1 cellular context compared by ENCODE assay signal in genomic region chr1:75520862-75521261, GRCh38.
A peak's percentile ranks its signal among the peaks of the same experiment; 100 is the strongest.
TF ChIP-seq lines count a peak whose summit lies in the region.

No MANE protein-coding gene starts in this region.

TF ChIP-seq in K562, 482 proteins besides CTCF, POLR2A, EP300 and RAD21 (continued from another document and continues in another):
- peak; percentile 67 for TF ChIP-seq ZNF592 (IDR thresholded peaks at IDR 0.05)
- TF ChIP-seq ZC3H11A (IDR thresholded peaks at IDR 0.05; ENCODE audit: low read depth, low read length): no peak
- no peak for TF ChIP-seq ZKSCAN3 (CRISPR knock-in tag; IDR thresholded peaks at IDR 0.05)
- TF ChIP-seq MGA (IDR thresholded peaks at IDR 0.05): 0 out of 2 replicates have a peak, but pooled peaks have one; percentile 14
- no peak for TF ChIP-seq E2F4 (CRISPR knock-in tag; IDR thresholded peaks at IDR 0.05; ENCODE audit: low read depth)
- TF ChIP-seq PBX2 (CRISPR knock-in tag; IDR thresholded peaks at IDR 0.05; ENCODE audit: low read depth): no peak
- TF ChIP-seq PBX2 (tag; conservative IDR thresholded peaks at IDR 0.05; ENCODE audit: low read depth): 0 out of 2 replicates have a peak, but pooled peaks have one; percentile 25
- no peak for TF ChIP-seq ZNF224 (CRISPR knock-in tag; IDR thresholded peaks at IDR 0.05)
- no peak for TF ChIP-seq ATF6 (CRISPR knock-in tag; IDR thresholded peaks at IDR 0.05)
- TF ChIP-seq SRSF3 (IDR thresholded peaks at IDR 0.05; ENCODE audit: insufficient read depth, low read length): no peak
- TF ChIP-seq SMAD1 (IDR thresholded peaks at IDR 0.05; ENCODE audit: low read depth, low read length, partially characterized antibody): no peak
- no peak for TF ChIP-seq TCF3 (CRISPR knock-in tag; IDR thresholded peaks at IDR 0.05)
- TF ChIP-seq NFE2L1 (tag; IDR thresholded peaks at IDR 0.05; ENCODE audit: borderline replicate concordance, low read depth): peak; percentile 95
- no peak for TF ChIP-seq NR2C2 (CRISPR knock-in tag; IDR thresholded peaks at IDR 0.05)
- TF ChIP-seq NR2C2 (tag; IDR thresholded peaks at IDR 0.05): peak; percentile 84
- no peak for TF ChIP-seq MYBL2 (IDR thresholded peaks at IDR 0.05; ENCODE audit: low read depth)
- no peak for TF ChIP-seq MYBL2 (CRISPR knock-in tag; IDR thresholded peaks at IDR 0.05; ENCODE audit: borderline replicate concordance)
- TF ChIP-seq MAFK (IDR thresholded peaks at IDR 0.05; ENCODE audit: low read length): peak; percentile 95
- TF ChIP-seq ZKSCAN8 (CRISPR knock-in tag; IDR thresholded peaks at IDR 0.05): no peak
- no peak for TF ChIP-seq RBM34 (IDR thresholded peaks at IDR 0.05; ENCODE audit: borderline replicate concordance, insufficient read depth, low read length)
- peak; percentile 28; the same call in 1 of the 2 replicates for TF ChIP-seq ATF3 (IDR thresholded peaks at IDR 0.05)
- TF ChIP-seq ATF3 (CRISPR knock-in tag; conservative IDR thresholded peaks at IDR 0.05): no peak
- TF ChIP-seq SMAD3 (CRISPR knock-in tag; conservative IDR thresholded peaks at IDR 0.05): no peak
- 0 out of 2 replicates have a peak, but pooled peaks have one; percentile 36 for TF ChIP-seq ZNF175 (CRISPR knock-in tag; IDR thresholded peaks at IDR 0.05; ENCODE audit: low read depth)
- no peak for TF ChIP-seq SMAD4 (CRISPR knock-in tag; conservative IDR thresholded peaks at IDR 0.05)
- TF ChIP-seq ZBED1 (IDR thresholded peaks at IDR 0.05): no peak
- peak; percentile 99 for TF ChIP-seq ZNF316 (IDR thresholded peaks at IDR 0.05)
- TF ChIP-seq RHOXF2B (CRISPR knock-in tag; conservative IDR thresholded peaks at IDR 0.05): no peak
- no peak for TF ChIP-seq ZNF436 (CRISPR knock-in tag; IDR thresholded peaks at IDR 0.05)
- TF ChIP-seq XRCC3 (IDR thresholded peaks at IDR 0.05): no peak
- no peak for TF ChIP-seq TFE3 (CRISPR knock-in tag; IDR thresholded peaks at IDR 0.05)
- TF ChIP-seq L3MBTL2 (IDR thresholded peaks at IDR 0.05): 0 out of 2 replicates have a peak, but pooled peaks have one; percentile 32
- no peak for TF ChIP-seq ZNF589 (CRISPR knock-in tag; IDR thresholded peaks at IDR 0.05; ENCODE audit: low read depth)
- TF ChIP-seq SP2 (IDR thresholded peaks at IDR 0.05; ENCODE audit: extremely low read depth, low read depth, low read length, poor library complexity, severe bottlenecking): no peak
- no peak for TF ChIP-seq RCOR1 (IDR thresholded peaks at IDR 0.05; ENCODE audit: borderline replicate concordance in 1 of 2, low read depth in 2 of 2, low read length in 2 of 2)
- TF ChIP-seq MCM3 (IDR thresholded peaks at IDR 0.05): no peak
- no peak for TF ChIP-seq XRCC5 (IDR thresholded peaks at IDR 0.05; ENCODE audit: low read depth, low read length)
- no peak for TF ChIP-seq ZNF232 (CRISPR knock-in tag; IDR thresholded peaks at IDR 0.05)
